1 cellular context compared by ENCODE assay signal in genomic region chr7:114087674-114088539, GRCh38.
TF ChIP-seq lines count a peak whose summit lies in the region.

No MANE protein-coding gene starts in this region.

TF ChIP-seq in HEK293, 187 proteins besides CTCF, POLR2A, EP300 and RAD21 (continued from another document and continues in another):
- no peak for TF ChIP-seq ZBTB8A (tag by site-specific recombination; IDR thresholded peaks at IDR 0.05)
- TF ChIP-seq ZIC2 (tag by site-specific recombination; IDR thresholded peaks at IDR 0.05), result no peak
- no peak for TF ChIP-seq BCL11B (tag by site-specific recombination; IDR thresholded peaks at IDR 0.05; ENCODE audit: low read depth)
- TF ChIP-seq ZNF585B (tag by site-specific recombination; IDR thresholded peaks at IDR 0.05), result no peak
- TF ChIP-seq ZNF184 (tag by site-specific recombination; IDR thresholded peaks at IDR 0.05), result no peak
- no peak for TF ChIP-seq ZNF513 (tag by site-specific recombination; IDR thresholded peaks at IDR 0.05)
- no peak for TF ChIP-seq KLF10 (tag by site-specific recombination; IDR thresholded peaks at IDR 0.05)
- TF ChIP-seq TRIM28 (IDR thresholded peaks at IDR 0.05; ENCODE audit: borderline replicate concordance, low read length), result no peak
- no peak for TF ChIP-seq ZNF571 (tag by site-specific recombination; IDR thresholded peaks at IDR 0.05)
- TF ChIP-seq OSR2 (tag by site-specific recombination; IDR thresholded peaks at IDR 0.05), result no peak
- no peak for TF ChIP-seq ZNF280C (tag by site-specific recombination; IDR thresholded peaks at IDR 0.05)
- no peak; the same call in 1 of the 2 replicates for TF ChIP-seq ZFHX2 (tag by site-specific recombination; conservative IDR thresholded peaks at IDR 0.05)
- no peak for TF ChIP-seq ZNF747 (tag by site-specific recombination; IDR thresholded peaks at IDR 0.05)
- TF ChIP-seq ZNF521 (tag by site-specific recombination; IDR thresholded peaks at IDR 0.05), result no peak
- no peak for TF ChIP-seq ZNF830 (tag by site-specific recombination; IDR thresholded peaks at IDR 0.05; ENCODE audit: low read depth)
- 0 out of 2 replicates have a peak, but pooled peaks have one; percentile 14 for TF ChIP-seq GLIS1 (tag by site-specific recombination; IDR thresholded peaks at IDR 0.05)
- no peak for TF ChIP-seq ZNF639 (tag by site-specific recombination; IDR thresholded peaks at IDR 0.05)
- TF ChIP-seq ZSCAN16 (tag by site-specific recombination; IDR thresholded peaks at IDR 0.05), result no peak
- TF ChIP-seq ZNF692 (tag by site-specific recombination; IDR thresholded peaks at IDR 0.05), result peak; percentile 76
- no peak for TF ChIP-seq ZNF791 (tag by site-specific recombination; IDR thresholded peaks at IDR 0.05)
- peak; percentile 74 for TF ChIP-seq ZBTB17 (tag by site-specific recombination; IDR thresholded peaks at IDR 0.05)
- no peak for TF ChIP-seq ZNF19 (tag by site-specific recombination; IDR thresholded peaks at IDR 0.05; ENCODE audit: low read depth)
- TF ChIP-seq ZNF561 (tag by site-specific recombination; IDR thresholded peaks at IDR 0.05; ENCODE audit: borderline replicate concordance), result no peak; the same call in 1 of the 2 replicates
- TF ChIP-seq INSM2 (tag by site-specific recombination; IDR thresholded peaks at IDR 0.05), result no peak
- TF ChIP-seq ZNF311 (tag by site-specific recombination; IDR thresholded peaks at IDR 0.05; ENCODE audit: borderline replicate concordance), result no peak
- TF ChIP-seq IKZF3 (tag by site-specific recombination; IDR thresholded peaks at IDR 0.05), result peak; percentile 25; the same call in 1 of the 2 replicates
- TF ChIP-seq ZNF660 (tag by site-specific recombination; IDR thresholded peaks at IDR 0.05), result 0 out of 2 replicates have a peak, but pooled peaks have one; percentile 15
- no peak for TF ChIP-seq YY2 (tag by site-specific recombination; IDR thresholded peaks at IDR 0.05)
- TF ChIP-seq ZNF426 (tag by site-specific recombination; IDR thresholded peaks at IDR 0.05), result no peak
- TF ChIP-seq ZNF629 (tag by site-specific recombination; IDR thresholded peaks at IDR 0.05), result no peak
- no peak for TF ChIP-seq AEBP2 (tag by site-specific recombination; IDR thresholded peaks at IDR 0.05; ENCODE audit: borderline replicate concordance)
- no peak for TF ChIP-seq ZNF24 (tag by site-specific recombination; IDR thresholded peaks at IDR 0.05)
- TF ChIP-seq PATZ1 (tag by site-specific recombination; IDR thresholded peaks at IDR 0.05), result 0 out of 2 replicates have a peak, but pooled peaks have one; percentile 46
- no peak for TF ChIP-seq ZSCAN4 (tag by site-specific recombination; IDR thresholded peaks at IDR 0.05)
- no peak for TF ChIP-seq HOXD13 (CRISPR knock-in tag; IDR thresholded peaks at IDR 0.05; ENCODE audit: borderline replicate concordance)
- no peak; the same call in none of the 2 replicates for TF ChIP-seq ZNF76 (tag by site-specific recombination; IDR thresholded peaks at IDR 0.05; ENCODE audit: borderline replicate concordance, low read depth)
- TF ChIP-seq ZNF777 (tag by site-specific recombination; IDR thresholded peaks at IDR 0.05; ENCODE audit: borderline replicate concordance), result no peak
- TF ChIP-seq ZNF670 (tag by site-specific recombination; IDR thresholded peaks at IDR 0.05; ENCODE audit: low read depth), result no peak
- TF ChIP-seq ZNF121 (tag by site-specific recombination; IDR thresholded peaks at IDR 0.05), result no peak
- TF ChIP-seq ZBTB11 (tag by site-specific recombination; conservative IDR thresholded peaks at IDR 0.05; ENCODE audit: low read depth), result no peak
- no peak for TF ChIP-seq ZBTB44 (tag by site-specific recombination; IDR thresholded peaks at IDR 0.05)
- TF ChIP-seq KLF7 (tag by site-specific recombination; IDR thresholded peaks at IDR 0.05; ENCODE audit: borderline replicate concordance), result no peak; the same call in 1 of the 2 replicates
- peak; percentile 56; the same call in 1 of the 2 replicates for TF ChIP-seq SCRT1 (tag by site-specific recombination; IDR thresholded peaks at IDR 0.05; ENCODE audit: borderline replicate concordance)
- peak; percentile 26; the same call in 1 of the 2 replicates for TF ChIP-seq ZNF391 (tag by site-specific recombination; IDR thresholded peaks at IDR 0.05; ENCODE audit: borderline replicate concordance, low read depth)
- no peak for TF ChIP-seq ZNF610 (tag by site-specific recombination; IDR thresholded peaks at IDR 0.05; ENCODE audit: borderline replicate concordance)
- TF ChIP-seq ZNF473 (tag by site-specific recombination; IDR thresholded peaks at IDR 0.05), result no peak
- no peak for TF ChIP-seq MYNN (tag by site-specific recombination; IDR thresholded peaks at IDR 0.05; ENCODE audit: borderline replicate concordance)
